ENCODE assay signal across 22 cellular contexts in genomic region chr13:97174638-97175037, GRCh38.
"Had no signal": no experiment of that assay in that cellular context is flagged by ENCODE, and none has a peak within 500 bp of the region (broad histone marks: within the 10 kb centered on the region; RNA-seq: fewer than 3 reads in every experiment).

No MANE protein-coding gene starts in this region.

- ATAC-seq: activated CD4-positive, alpha-beta T cell treated with anti-CD3 and anti-CD28 coated beads for 36 hours; body of pancreas; naive thymus-derived CD8-positive, alpha-beta T cell; right cardiac atrium; stimulated activated naive CD8-positive, alpha-beta T cell treated with anti-CD3 and anti-CD28 coated beads, Interleukin-15, amount 100 ng/mL, for 72 hours; WTC11 had no signal

- H3K36me3 Mint-ChIP-seq: activated CD4-positive, alpha-beta memory T cell treated with anti-CD3 and anti-CD28 coated beads for 36 hours; WTC11 had no signal

- H3K4me3 Mint-ChIP-seq: activated CD4-positive, alpha-beta memory T cell treated with anti-CD3 and anti-CD28 coated beads for 36 hours; activated CD4-positive, alpha-beta T cell treated with anti-CD3 and anti-CD28 coated beads for 36 hours; activated naive CD8-positive, alpha-beta T cell treated with anti-CD3 and anti-CD28 coated beads, Interleukin-2, amount 10 ng/mL, durations not matched to agents 7 days and 5 days; naive thymus-derived CD8-positive, alpha-beta T cell; stimulated activated naive CD8-positive, alpha-beta T cell treated with anti-CD3 and anti-CD28 coated beads, Interleukin-15, amount 100 ng/mL, for 72 hours; T-helper 2 cell treated with Interferon-gamma antibody and Interleukin-4, amounts not matched to agents 5 μg/mL and 100 μg/mL, for 36 hours; WTC11 had no signal

- DNase-seq: activated CD4-positive, alpha-beta memory T cell treated with anti-CD3 and anti-CD28 coated beads for 36 hours; activated CD4-positive, alpha-beta T cell treated with anti-CD3 and anti-CD28 coated beads for 36 hours; activated naive CD4-positive, alpha-beta T cell treated with Interleukin-2 at 50 U/mL for 16 hours; activated naive CD8-positive, alpha-beta T cell treated with anti-CD3 and anti-CD28 coated beads, Interleukin-2, amount 10 ng/mL, durations not matched to agents 7 days and 5 days; activated T-cell treated with anti-CD3 and anti-CD28 coated beads for 4 hours; body of pancreas; central memory CD4-positive, alpha-beta T cell; dorsolateral prefrontal cortex; left ventricle myocardium inferior; mesendoderm; naive thymus-derived CD8-positive, alpha-beta T cell; right cardiac atrium; small intestine; stimulated activated CD4-positive, alpha-beta T cell treated with anti-CD3 and anti-CD28 coated beads, Interleukin-15, amount 100 ng/mL, for 24 hours; stimulated activated CD4-positive, alpha-beta T cell treated with anti-CD3 and anti-CD28 coated beads, Interleukin-2, amount 100 ng/mL, for 48 hours; stimulated activated naive CD8-positive, alpha-beta T cell treated with anti-CD3 and anti-CD28 coated beads, Interleukin-15, amount 100 ng/mL, for 72 hours; transverse colon had no signal

- H3K4me3 ChIP-seq: body of pancreas, dorsolateral prefrontal cortex, left ventricle myocardium inferior, prostate gland, suprapubic skin, transverse colon, vagina had no signal

- H3K4me1 Mint-ChIP-seq: activated CD4-positive, alpha-beta T cell treated with anti-CD3 and anti-CD28 coated beads for 36 hours; stimulated activated naive CD8-positive, alpha-beta T cell treated with anti-CD3 and anti-CD28 coated beads, Interleukin-15, amount 100 ng/mL, for 72 hours; WTC11 had no signal
